ENCODE assay signal across 1 cellular context in the genomic region with DNA sequence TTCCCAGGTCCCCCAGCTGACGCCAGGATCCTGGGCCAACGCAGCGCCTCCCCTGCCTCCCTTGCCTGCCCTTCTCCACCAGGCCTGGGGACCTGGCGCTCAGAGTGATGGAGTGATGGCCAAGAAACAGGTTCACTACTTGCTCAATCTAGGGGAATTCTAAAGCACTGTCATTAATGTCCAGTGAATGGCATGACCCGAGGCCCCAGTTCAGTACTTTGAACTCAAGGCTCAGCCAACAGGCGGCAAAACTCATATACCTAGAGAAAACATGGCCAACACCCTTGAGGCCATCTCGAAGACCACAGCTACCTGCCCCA.
TF ChIP-seq lines count a peak whose summit lies in the region.

No MANE protein-coding gene starts in this region.

TF ChIP-seq in IMR-90, 13 proteins besides CTCF, POLR2A, EP300 and RAD21 (continued from another document):
- TF ChIP-seq, protein P1, sequence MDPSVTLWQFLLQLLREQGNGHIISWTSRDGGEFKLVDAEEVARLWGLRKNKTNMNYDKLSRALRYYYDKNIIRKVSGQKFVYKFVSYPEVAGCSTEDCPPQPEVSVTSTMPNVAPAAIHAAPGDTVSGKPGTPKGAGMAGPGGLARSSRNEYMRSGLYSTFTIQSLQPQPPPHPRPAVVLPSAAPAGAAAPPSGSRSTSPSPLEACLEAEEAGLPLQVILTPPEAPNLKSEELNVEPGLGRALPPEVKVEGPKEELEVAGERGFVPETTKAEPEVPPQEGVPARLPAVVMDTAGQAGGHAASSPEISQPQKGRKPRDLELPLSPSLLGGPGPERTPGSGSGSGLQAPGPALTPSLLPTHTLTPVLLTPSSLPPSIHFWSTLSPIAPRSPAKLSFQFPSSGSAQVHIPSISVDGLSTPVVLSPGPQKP (IDR thresholded peaks at IDR 0.05; ENCODE audit: borderline replicate concordance, low read depth, low read length), result no peak
- no peak for TF ChIP-seq FOS (IDR thresholded peaks at IDR 0.05; ENCODE audit: low read depth, low read length)
- no peak for TF ChIP-seq MXI1 (IDR thresholded peaks at IDR 0.05; ENCODE audit: borderline replicate concordance, low read depth, low read length)
